18 cellular contexts compared by ENCODE assay signal in genomic region chr15:51708013-51708412, GRCh38. TPM values are rescaled to one million over a fixed set of nuclear protein-coding genes. Genes with fewer than 3 reads are reported as not detected.
A peak's percentile ranks its signal among the peaks of the same experiment; 100 is the strongest.
DNase-seq lines count a peak whose midpoint lies in the region; ATAC-seq and TF ChIP-seq lines count a peak whose summit lies in the region.
"Had no signal": no experiment of that assay in that cellular context is flagged by ENCODE, and none has a peak within 500 bp of the region (broad histone marks: within the 10 kb centered on the region; RNA-seq: fewer than 3 reads in every experiment).

No MANE protein-coding gene starts in this region.

- no peak for TF ChIP-seq EP300 in sigmoid colon (IDR thresholded peaks at IDR 0.05)

- no peaks in the 10 kb centered on the region for H3K9me3 ChIP-seq in sigmoid colon
- H3K9me3 ChIP-seq: thyroid gland had no signal

- H3K4me1 Mint-ChIP-seq in stimulated activated naive CD8-positive, alpha-beta T cell treated with anti-CD3 and anti-CD28 coated beads, Interleukin-15, amount 100 ng/mL, for 72 hours: no peaks in the 10 kb centered on the region
- H3K4me1 Mint-ChIP-seq: CD14-positive monocyte; central memory CD8-positive, alpha-beta T cell had no signal

- DNase-seq in DMS 273 (lab: John Stamatoyannopoulos, UW; ENCODE audit: unreplicated experiment): peak; percentile 5
- no peak for DNase-seq in DMS 273 treated with DMSO at 0.1 percent for 48 hours (lab: John Stamatoyannopoulos, UW)
- peak; percentile 50 to 89 for DNase-seq in NCI-H2081 (lab: John Stamatoyannopoulos, UW)
- no peak for DNase-seq in fibroblast of mammary gland (ENCODE audit: low read depth)
- peak; percentile 68 for DNase-seq in sigmoid colon
- DNase-seq in SKM-1 treated with dmso at 0.1 percent for 144 hours (lab: John Stamatoyannopoulos, UW; ENCODE audit: unreplicated experiment): no peak
- DNase-seq in KBM-7: no peak
- DNase-seq in stimulated activated naive CD8-positive, alpha-beta T cell treated with anti-CD3 and anti-CD28 coated beads, Interleukin-15, amount 100 ng/mL, for 72 hours: no peak
- DNase-seq: 8988T, activated T-cell treated with anti-CD3 and anti-CD28 coated beads for 4 hours, MM.1S, NCI-H82, thyroid gland had no signal

- H3K4me3 ChIP-seq in fibroblast of mammary gland (ENCODE audit: control insufficient read depth, low read depth, low read length): peak overlapping the region; percentile 19
- H3K4me3 ChIP-seq in sigmoid colon: peak overlapping the region in 1 of 4 donors; percentile 11
- H3K4me3 ChIP-seq: thyroid gland had no signal

- peaks cover 0 to 29% (median 14%) of the 10 kb centered on the region in 4 donors for H3K4me1 ChIP-seq in sigmoid colon
- H3K4me1 ChIP-seq: thyroid gland had no signal

- no peaks in the 10 kb centered on the region for H3K9me3 Mint-ChIP-seq in stimulated activated naive CD8-positive, alpha-beta T cell treated with anti-CD3 and anti-CD28 coated beads, Interleukin-15, amount 100 ng/mL, for 72 hours
- H3K9me3 Mint-ChIP-seq: central memory CD8-positive, alpha-beta T cell had no signal

- H3K4me3 Mint-ChIP-seq in stimulated activated naive CD8-positive, alpha-beta T cell treated with anti-CD3 and anti-CD28 coated beads, Interleukin-15, amount 100 ng/mL, for 72 hours: no peak overlapping the region
- H3K4me3 Mint-ChIP-seq: CD14-positive monocyte; central memory CD8-positive, alpha-beta T cell had no signal

- whole genome bisulfite sequencing in sigmoid colon, 2 donors: 11 to 60% methylated on average over 5 of the region's 5 CpGs

- H3K27me3 Mint-ChIP-seq in stimulated activated naive CD8-positive, alpha-beta T cell treated with anti-CD3 and anti-CD28 coated beads, Interleukin-15, amount 100 ng/mL, for 72 hours: no peaks in the 10 kb centered on the region
- H3K27me3 Mint-ChIP-seq: central memory CD8-positive, alpha-beta T cell had no signal

- intact Hi-C loops in sigmoid colon (cut with DNase I): no loop called here

- in situ Hi-C loops in KBM-7 (cut with MboI; ENCODE audit: low pct_unique_long_range_greater_than_20kb, low sequenced_read_pairs): no loop called here

- H3K36me3 ChIP-seq in sigmoid colon: no peaks in the 10 kb centered on the region
- H3K36me3 ChIP-seq: thyroid gland had no signal

- no peaks in the 10 kb centered on the region for H3K27me3 ChIP-seq in sigmoid colon
- H3K27me3 ChIP-seq: thyroid gland had no signal

- H3K27ac ChIP-seq in sigmoid colon: peak overlapping the region; percentile 1 to 71 (median 60)
- H3K27ac ChIP-seq: RWPE1, thyroid gland had no signal

- TF ChIP-seq CTCF in fibroblast of mammary gland (conservative IDR thresholded peaks at IDR 0.05; ENCODE audit: control insufficient read depth, insufficient read depth, low read depth, low read length) (no peak), sigmoid colon (IDR thresholded peaks at IDR 0.05) (no peak)

- no peak for TF ChIP-seq POLR2A in sigmoid colon (IDR thresholded peaks at IDR 0.05)

- ATAC-seq in stimulated activated naive CD8-positive, alpha-beta T cell treated with anti-CD3 and anti-CD28 coated beads, Interleukin-15, amount 100 ng/mL, for 72 hours: no peak

- no peak overlapping the region for H3K27ac Mint-ChIP-seq in stimulated activated naive CD8-positive, alpha-beta T cell treated with anti-CD3 and anti-CD28 coated beads, Interleukin-15, amount 100 ng/mL, for 72 hours
- H3K27ac Mint-ChIP-seq: CD14-positive monocyte had no signal

RNA-seq across cellular contexts. Expression of gene SCG3, which starts 26.7 kb away (rescaled TPM):
- 1 to 10 TPM; 1.1 to 2.1 (median 1.9) TPM for total RNA-seq in sigmoid colon
- 1 to 10 TPM in 1 of 3 donors, under 1 TPM in 2; under 0.01 to 1.2 (median 0.23) TPM for polyA plus RNA-seq in sigmoid colon
- total RNA-seq: T-helper 2 cell treated with Interferon-gamma antibody and Interleukin-4, amounts not matched to agents 100 ng/mL and 5 ng/mL, for 36 hours had no signal
- polyA plus RNA-seq: CD14-positive monocyte, keratinocyte had no signal

RNA-seq across cellular contexts. Expression of gene LYSMD2, which starts 29.4 kb away (rescaled TPM):
- total RNA-seq in sigmoid colon: 10 to 100 TPM; 15.3 to 28.5 (median 20.3) TPM
- polyA plus RNA-seq in sigmoid colon: 10 to 100 TPM in 1 of 3 donors, 1 to 10 TPM in 2; 6.7 to 15.8 (median 8.4) TPM

RNA-seq across cellular contexts. Expression of gene TMOD2, which starts 43.4 kb away (rescaled TPM):
- 10 to 100 TPM; 18.1 to 32.5 (median 22.7) TPM for total RNA-seq in sigmoid colon
- 1 to 10 TPM; 1.4 to 4.8 (median 2.7) TPM for polyA plus RNA-seq in sigmoid colon

Comparison
In these comparisons a context has a peak if more than half of its experiments do, and no peak if none do; other contexts are left out.
1. DNase-seq: peak in DMS 273 (single experiment), NCI-H2081 (2 of 2) and sigmoid colon (single experiment); none in DMS 273 treated with DMSO at 0.1 percent for 48 hours (single experiment), fibroblast of mammary gland (single experiment), SKM-1 treated with dmso at 0.1 percent for 144 hours (single experiment), KBM-7 (single experiment) and stimulated activated naive CD8-positive, alpha-beta T cell treated with anti-CD3 and anti-CD28 coated beads, Interleukin-15, amount 100 ng/mL, for 72 hours (0 of 2).